Comparison of ENCODE assay signal across 8 cellular contexts in the genomic region with DNA sequence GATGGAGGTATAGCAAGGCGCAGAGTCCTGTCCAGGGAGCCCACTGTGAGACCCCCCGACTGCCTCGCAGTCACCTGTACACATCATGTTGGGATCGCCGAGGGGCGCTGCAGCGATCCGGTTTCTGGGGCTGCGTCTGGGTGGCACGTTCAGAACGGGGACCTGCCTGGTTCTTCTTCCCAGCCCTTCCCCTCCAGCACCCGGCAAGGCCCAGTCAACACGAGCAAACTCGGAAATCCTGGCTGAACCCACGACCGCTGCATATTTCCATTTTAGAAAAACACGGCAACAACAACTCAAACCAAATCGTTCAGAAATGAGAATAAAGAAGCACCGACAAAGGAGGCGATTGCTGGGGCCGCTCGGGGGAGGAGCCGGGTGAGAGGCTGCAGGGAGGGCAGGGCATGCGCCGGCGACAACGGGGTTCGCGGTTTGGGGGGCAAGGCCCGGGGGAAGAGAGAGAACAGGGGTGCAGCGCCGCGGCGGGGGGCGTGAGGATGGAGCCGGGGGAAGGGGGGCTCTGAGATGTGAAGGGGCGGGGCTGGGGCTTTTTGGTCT. TPM values are rescaled to one million over a fixed set of nuclear protein-coding genes. Genes with fewer than 3 reads are reported as not detected.
A peak's percentile ranks its signal among the peaks of the same experiment; 100 is the strongest.
DNase-seq lines count a peak whose midpoint lies in the region; ATAC-seq, FAIRE-seq and TF ChIP-seq lines count a peak whose summit lies in the region.

No MANE protein-coding gene starts in this region.

- no peak for DNase-seq in AG09309 (ENCODE audit: low read depth)
- peak; percentile 18 for DNase-seq in GM19239 (ENCODE audit: insufficient read length, low spot score)
- DNase-seq in NCI-H510A treated with DMSO at 0.1 percent for 48 hours (lab: John Stamatoyannopoulos, UW) = peak; percentile 25
- peak; percentile 14 to 17 for DNase-seq in activated T-helper 1 cell treated with anti-CD3 and anti-CD28 coated beads, Interleukin-2, amount 50 U/mL, for 16 hours (ENCODE audit: low read depth in 1 of 2, low spot score in 1 of 2)
- peak; percentile 17 for DNase-seq in fibroblast of villous mesenchyme (ENCODE audit: low read depth)
- peak in 33 of 56 donors; percentile 10 to 62 (median 29) for DNase-seq in nucleus accumbens (lab: John Stamatoyannopoulos, UW)
- DNase-seq in upper lobe of left lung = peak; percentile 35 to 75

- WGBS in upper lobe of left lung, 2 donors = 0 to 1% methylated on average over 17 to 31 of the region's 37 CpGs

- H3K27me3 ChIP-seq in upper lobe of left lung = no peaks in the 10 kb centered on the region

- ATAC-seq in upper lobe of left lung (ENCODE audit: low FRiP score in 2 of 2) (peak; percentile 27 to 70), HG03378 (IDR thresholded peaks at IDR 0.05; ENCODE audit: unreplicated experiment) (no peak)

- no peaks in the 10 kb centered on the region for H3K9me3 ChIP-seq in upper lobe of left lung

- H3K4me3 ChIP-seq in AG09309 (ENCODE audit: control insufficient read depth, low read depth, low read length) = peak overlapping the region; percentile 81
- peak overlapping the region; percentile 85 for H3K4me3 ChIP-seq in fibroblast of villous mesenchyme (ENCODE audit: low read depth, low read length)
- peak overlapping the region; percentile 83 to 100 (median 94) for H3K4me3 ChIP-seq in upper lobe of left lung

- peak overlapping the region; percentile 65 to 89 (median 80) for H3K27ac ChIP-seq in upper lobe of left lung

- peaks cover 10 to 28% (median 14%) of the 10 kb centered on the region in 4 donors for H3K4me1 ChIP-seq in upper lobe of left lung

- no peak for TF ChIP-seq POLR2A in upper lobe of left lung (IDR thresholded peaks at IDR 0.05)

- TF ChIP-seq CTCF in AG09309 (IDR thresholded peaks at IDR 0.05; ENCODE audit: control insufficient read depth, insufficient read depth, low read depth, low read length, missing control alignments) = peak; percentile 17
- peak; percentile 21 for TF ChIP-seq CTCF in fibroblast of villous mesenchyme (IDR thresholded peaks at IDR 0.05; ENCODE audit: insufficient read depth, low read depth, low read length)
- TF ChIP-seq CTCF in upper lobe of left lung (IDR thresholded peaks at IDR 0.05) = no peak

- no peak for FAIRE-seq in GM19239 (lab: Jason Lieb, UNC)

- no peak for TF ChIP-seq EP300 in upper lobe of left lung (IDR thresholded peaks at IDR 0.05)

- no peaks in the 10 kb centered on the region for H3K36me3 ChIP-seq in upper lobe of left lung

RNA-seq across cellular contexts. Expression of a gene that starts 0.6 kb away (rescaled TPM):
- total RNA-seq in fibroblast of villous mesenchyme = 17.4 and 29.8 TPM in 2 replicates
- total RNA-seq in upper lobe of left lung = 10 to 100 TPM in 5 of 6 donors, 1 to 10 TPM in 1; 7.2 to 25.7 (median 19.0) TPM

RNA-seq across cellular contexts. Expression of a gene that starts 0.7 kb away (rescaled TPM):
- total RNA-seq in fibroblast of villous mesenchyme (not detected in 2 replicates), upper lobe of left lung (10 to 100 TPM in 5 of 6 donors, under 1 TPM in 1; 0.97 to 58.7 (median 28.5) TPM)

RNA-seq across cellular contexts. Expression of a gene that starts 27.6 kb away (rescaled TPM):
- total RNA-seq in fibroblast of villous mesenchyme (77.0 and 97.2 TPM in 2 replicates), upper lobe of left lung (100 to 1,000 TPM in 4 of 6 donors, 10 to 100 TPM in 2; 83.6 to 156 (median 105) TPM)

RNA-seq across cellular contexts. Expression of a gene that starts 42.5 kb away (rescaled TPM):
- 19.4 and 20.9 TPM in 2 replicates for total RNA-seq in fibroblast of villous mesenchyme
- total RNA-seq in upper lobe of left lung = 100 to 1,000 TPM in 2 of 6 donors, 10 to 100 TPM in 4; 23.2 to 227 (median 65.0) TPM

RNA-seq across cellular contexts. Expression of a gene that starts 46.6 kb away (rescaled TPM):
- not detected in 2 replicates for total RNA-seq in fibroblast of villous mesenchyme
- total RNA-seq in upper lobe of left lung = 1 to 10 TPM in 1 of 6 donors, not detected in 5; 1.1 TPM

Comparison
In these comparisons a context has a peak if more than half of its experiments do, and no peak if none do; other contexts are left out.
1. CTCF ChIP-seq: peak in AG09309 (single experiment) and fibroblast of villous mesenchyme (single experiment); none in upper lobe of left lung (0 of 6).
2. Peak in every context shown above with its lines, with median percentiles within 50 percentile points of each other: H3K4me3 ChIP-seq.